2 cellular contexts compared by ENCODE assay signal in genomic region chr11:119701591-119702260, GRCh38.
TF ChIP-seq lines count a peak whose summit lies in the region.

No MANE protein-coding gene starts in this region.

TF ChIP-seq in HEK293, 187 proteins besides CTCF, POLR2A, EP300 and RAD21 (continued from another document):
- TF ChIP-seq ZNF138 (tag by site-specific recombination; IDR thresholded peaks at IDR 0.05; ENCODE audit: borderline replicate concordance) (no peak), ZNF223 (tag by site-specific recombination; IDR thresholded peaks at IDR 0.05) (no peak), WT1 (tag by site-specific recombination; IDR thresholded peaks at IDR 0.05) (no peak), ZIC2 (tag by site-specific recombination; IDR thresholded peaks at IDR 0.05) (peak; percentile 67; the same call in 1 of the 2 replicates)
- TF ChIP-seq, protein P1, sequence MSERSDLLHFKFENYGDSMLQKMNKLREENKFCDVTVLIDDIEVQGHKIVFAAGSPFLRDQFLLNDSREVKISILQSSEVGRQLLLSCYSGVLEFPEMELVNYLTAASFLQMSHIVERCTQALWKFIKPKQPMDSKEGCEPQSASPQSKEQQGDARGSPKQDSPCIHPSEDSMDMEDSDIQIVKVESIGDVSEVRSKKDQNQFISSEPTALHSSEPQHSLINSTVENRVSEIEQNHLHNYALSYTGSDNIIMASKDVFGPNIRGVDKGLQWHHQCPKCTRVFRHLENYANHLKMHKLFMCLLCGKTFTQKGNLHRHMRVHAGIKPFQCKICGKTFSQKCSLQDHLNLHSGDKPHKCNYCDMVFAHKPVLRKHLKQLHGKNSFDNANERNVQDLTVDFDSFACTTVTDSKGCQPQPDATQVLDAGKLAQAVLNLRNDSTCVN (tag by site-specific recombination; optimal IDR thresholded peaks at IDR 0.05), result no peak
- TF ChIP-seq, protein P2, sequence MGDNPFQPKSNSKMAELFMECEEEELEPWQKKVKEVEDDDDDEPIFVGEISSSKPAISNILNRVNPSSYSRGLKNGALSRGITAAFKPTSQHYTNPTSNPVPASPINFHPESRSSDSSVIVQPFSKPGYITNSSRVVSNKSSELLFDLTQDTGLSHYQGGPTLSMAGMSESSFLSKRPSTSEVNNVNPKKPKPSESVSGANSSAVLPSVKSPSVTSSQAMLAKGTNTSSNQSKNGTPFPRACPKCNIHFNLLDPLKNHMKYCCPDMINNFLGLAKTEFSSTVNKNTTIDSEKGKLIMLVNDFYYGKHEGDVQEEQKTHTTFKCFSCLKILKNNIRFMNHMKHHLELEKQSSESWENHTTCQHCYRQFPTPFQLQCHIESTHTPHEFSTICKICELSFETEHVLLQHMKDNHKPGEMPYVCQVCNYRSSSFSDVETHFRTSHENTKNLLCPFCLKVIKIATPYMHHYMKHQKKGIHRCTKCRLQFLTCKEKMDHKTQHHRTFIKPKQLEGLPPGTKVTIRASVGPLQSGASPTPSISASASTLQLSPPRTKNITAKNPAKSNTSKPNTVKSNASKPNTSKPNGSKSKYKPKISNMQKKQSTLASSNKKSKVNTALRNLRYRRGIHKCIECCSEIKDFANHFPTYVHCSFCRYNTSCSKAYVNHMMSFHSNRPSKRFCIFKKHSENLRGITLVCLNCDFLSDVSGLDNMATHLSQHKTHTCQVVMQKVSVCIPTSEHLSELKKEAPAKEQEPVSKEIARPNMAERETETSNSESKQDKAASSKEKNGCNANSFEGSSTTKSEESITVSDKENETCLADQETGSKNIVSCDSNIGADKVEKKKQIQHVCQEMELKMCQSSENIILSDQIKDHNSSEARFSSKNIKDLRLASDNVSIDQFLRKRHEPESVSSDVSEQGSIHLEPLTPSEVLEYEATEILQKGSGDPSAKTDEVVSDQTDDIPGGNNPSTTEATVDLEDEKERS (tag by site-specific recombination; IDR thresholded peaks at IDR 0.05), result no peak

TF ChIP-seq in SK-N-SH, 30 proteins besides CTCF, POLR2A, EP300 and RAD21 (continued from another document):
- TF ChIP-seq MXI1 (IDR thresholded peaks at IDR 0.05; ENCODE audit: low read depth, low read length) (peak; percentile 87), TEAD4 (IDR thresholded peaks at IDR 0.05; ENCODE audit: borderline replicate concordance, insufficient read depth) (no peak), RXRA (IDR thresholded peaks at IDR 0.05; ENCODE audit: borderline replicate concordance, low read depth) (no peak), SMC3 (IDR thresholded peaks at IDR 0.05; ENCODE audit: low read depth, low read length) (peak; percentile 16; the same call in 1 of the 2 replicates), FOXJ3 (CRISPR knock-in tag; IDR thresholded peaks at IDR 0.05) (0 out of 2 replicates have a peak, but pooled peaks have one; percentile 44), POLR2AphosphoS5 (IDR thresholded peaks at IDR 0.05; ENCODE audit: low read depth, low read length) (no peak), CHD2 (IDR thresholded peaks at IDR 0.05; ENCODE audit: low read length, partially characterized antibody) (peak; percentile 56), RCOR1 (IDR thresholded peaks at IDR 0.05; ENCODE audit: low read length) (peak; percentile 54), TCF12 (IDR thresholded peaks at IDR 0.05) (no peak), GATA2 (CRISPR knock-in tag; IDR thresholded peaks at IDR 0.05) (peak; percentile 49; the same call in 1 of the 2 replicates)
- TF ChIP-seq, protein P3, sequence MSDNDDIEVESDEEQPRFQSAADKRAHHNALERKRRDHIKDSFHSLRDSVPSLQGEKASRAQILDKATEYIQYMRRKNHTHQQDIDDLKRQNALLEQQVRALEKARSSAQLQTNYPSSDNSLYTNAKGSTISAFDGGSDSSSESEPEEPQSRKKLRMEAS (IDR thresholded peaks at IDR 0.05; ENCODE audit: low read depth), result no peak
- TF ChIP-seq, protein P4, sequence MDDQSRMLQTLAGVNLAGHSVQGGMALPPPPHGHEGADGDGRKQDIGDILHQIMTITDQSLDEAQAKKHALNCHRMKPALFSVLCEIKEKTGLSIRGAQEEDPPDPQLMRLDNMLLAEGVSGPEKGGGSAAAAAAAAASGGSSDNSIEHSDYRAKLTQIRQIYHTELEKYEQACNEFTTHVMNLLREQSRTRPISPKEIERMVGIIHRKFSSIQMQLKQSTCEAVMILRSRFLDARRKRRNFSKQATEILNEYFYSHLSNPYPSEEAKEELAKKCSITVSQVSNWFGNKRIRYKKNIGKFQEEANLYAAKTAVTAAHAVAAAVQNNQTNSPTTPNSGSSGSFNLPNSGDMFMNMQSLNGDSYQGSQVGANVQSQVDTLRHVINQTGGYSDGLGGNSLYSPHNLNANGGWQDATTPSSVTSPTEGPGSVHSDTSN (IDR thresholded peaks at IDR 0.05), result no peak
